In the genomic region with DNA sequence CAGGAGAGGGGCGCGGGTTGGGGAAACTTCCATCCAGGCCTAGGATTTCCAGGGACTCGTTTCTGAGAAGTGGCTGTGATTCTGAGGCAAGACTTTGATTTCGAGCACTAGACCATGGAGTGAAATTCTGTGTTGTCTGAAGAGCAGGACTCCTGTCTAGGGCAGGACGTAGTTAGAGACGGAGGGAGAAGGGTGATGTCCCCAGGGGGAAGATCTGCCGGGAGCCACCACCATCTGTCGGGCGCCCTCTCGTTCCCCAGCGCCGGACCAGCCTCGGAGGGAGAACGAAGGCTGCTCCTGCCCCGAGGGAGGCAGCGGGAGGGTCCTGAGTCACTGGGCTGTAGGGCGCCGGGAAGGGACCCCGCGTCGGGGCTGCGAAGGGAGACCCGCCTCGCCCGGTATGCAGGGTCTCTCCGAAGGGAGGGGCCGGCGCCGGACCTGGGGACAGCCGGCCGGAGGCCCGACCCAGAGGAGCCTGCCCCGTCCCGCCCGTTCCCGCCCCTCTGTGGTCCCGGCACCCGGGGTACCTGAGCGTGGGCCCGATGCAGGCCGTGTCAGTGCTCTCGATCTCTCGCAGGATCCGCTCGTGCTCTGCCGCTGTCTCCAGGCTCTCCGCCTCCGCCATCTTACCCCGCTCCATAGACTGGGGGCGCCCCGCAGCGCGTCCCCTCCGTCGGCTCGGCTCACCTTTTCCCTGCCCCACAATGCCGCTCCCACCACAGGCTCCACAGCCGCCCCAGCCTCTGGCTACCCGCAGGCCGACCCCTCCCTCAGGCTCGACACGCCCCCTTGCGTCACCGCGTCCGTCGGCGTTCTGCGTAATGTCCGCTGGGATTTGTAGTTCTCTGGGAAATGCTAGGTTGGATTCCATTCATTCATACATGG, we compare ENCODE assay signal across 8 cellular contexts. TPM values are rescaled to one million over a fixed set of nuclear protein-coding genes. Genes with fewer than 3 reads are reported as not detected.
DNase-seq lines count a peak whose midpoint lies in the region; FAIRE-seq and TF ChIP-seq lines count a peak whose summit lies in the region.

Gene EXOC6B, minus strand, starts transcription at position 763 of the 885 bp plus-strand sequence.

- in situ Hi-C loops in HAP-1 (cut with MboI; ENCODE audit: low sequenced_read_pairs) = no loop called here

- H2AFZ ChIP-seq in MM.1S (ENCODE audit: low read length) (peak within 1 kb of the TSS; percentile 74), neuronal stem cell (ENCODE audit: low read length) (peak within 1 kb of the TSS; percentile 89)

- H3F3A ChIP-seq in MM.1S (ENCODE audit: insufficient read depth, low read length) = no peaks in the 10 kb centered on the region

- no peaks in the 10 kb centered on the region for H3K27me3 ChIP-seq in HAP-1 (ENCODE audit: low read depth)
- no peaks in the 10 kb centered on the region for H3K27me3 ChIP-seq in MM.1S (replicated peaks; ENCODE audit: insufficient read depth, low read length)
- no peaks in the 10 kb centered on the region for H3K27me3 ChIP-seq in SJSA1 (replicated peaks)
- peaks cover 0 to 2% (median 0%) of the 10 kb centered on the region in 3 experiments for H3K27me3 ChIP-seq in neuronal stem cell (ENCODE audit: control insufficient read depth in 3 of 3, insufficient read depth in 3 of 3, low read depth in 1 of 3, low read length in 3 of 3)
- H3K27me3 ChIP-seq in subcutaneous abdominal adipose tissue (ENCODE audit: control insufficient read depth in 5 of 5, insufficient read depth in 4 of 5, low read length in 5 of 5) = no peaks in the 10 kb centered on the region

- H3K4ac ChIP-seq in neuronal stem cell (ENCODE audit: low read length) = no peak within 1 kb of the TSS

- no peak within 1 kb of the TSS for H2AK5ac ChIP-seq in neuronal stem cell (ENCODE audit: low read depth, low read length)

- no peak for TF ChIP-seq CTCF in MM.1S (IDR thresholded peaks at IDR 0.05; ENCODE audit: low read length)

- 0 out of 2 replicates have a peak, but pooled peaks cover 2% of the 10 kb centered on the region for H3K36me3 ChIP-seq in HAP-1 (replicated peaks)
- no peaks in the 10 kb centered on the region for H3K36me3 ChIP-seq in MM.1S (replicated peaks; ENCODE audit: insufficient read depth, low read length)
- H3K36me3 ChIP-seq in SJSA1 = 0 out of 2 replicates have a peak, but pooled peaks cover 3% of the 10 kb centered on the region
- H3K36me3 ChIP-seq in neuronal stem cell (replicated peaks in 1 of 2; ENCODE audit: control insufficient read depth in 2 of 2, insufficient read depth in 2 of 2, low read length in 2 of 2) = peaks cover 0 to 3% of the 10 kb centered on the region in 2 donors
- H3K36me3 ChIP-seq in subcutaneous abdominal adipose tissue (ENCODE audit: control insufficient read depth in 5 of 5, insufficient read depth in 5 of 5, low read length in 5 of 5) = no peaks in the 10 kb centered on the region

- peaks cover 8% of the 10 kb centered on the region for H3K79me1 ChIP-seq in neuronal stem cell (ENCODE audit: low read depth, low read length)

- no peaks in the 10 kb centered on the region for H3K79me2 ChIP-seq in MM.1S (ENCODE audit: low read length)

- H3K23ac ChIP-seq in neuronal stem cell (ENCODE audit: low read depth, low read length, poor library complexity) = peak within 1 kb of the TSS; percentile 99

- H3K4me3 ChIP-seq in HAP-1 (peak within 1 kb of the TSS; percentile 84), MM.1S (ENCODE audit: low read length) (peak within 1 kb of the TSS; percentile 81), SJSA1 (peak within 1 kb of the TSS; percentile 79), neuronal stem cell (ENCODE audit: low read length in 2 of 2) (peak within 1 kb of the TSS; percentile 80 to 91), subcutaneous abdominal adipose tissue (ENCODE audit: low read depth in 1 of 5, low read length in 5 of 5) (peak within 1 kb of the TSS; percentile 83 to 95 (median 90))

- no CpG with 5 or more reads among the region's 70 CpGs for WGBS in neuronal stem cell (ENCODE audit: extremely low coverage in 2 of 2, insufficient read length in 2 of 2, insufficient replicate concordance in 1 of 2), 2 donors

- peak; percentile 97 for DNase-seq in ELF-1 (ENCODE audit: low read depth, low spot score)
- DNase-seq in HAP-1 (ENCODE audit: low spot score in 2 of 2) = peak; percentile 86 to 97
- peak; percentile 89 for DNase-seq in MM.1S
- peak; percentile 91 to 93 for DNase-seq in SJSA1 (ENCODE audit: low read depth in 1 of 2, low spot score in 2 of 2)
- DNase-seq in activated naive CD4-positive, alpha-beta T cell treated with Interleukin-2 at 50 U/mL for 16 hours = peak; percentile 88
- DNase-seq in frontal cortex (ENCODE audit: low spot score in 2 of 2) = peak; percentile 80 to 89
- peak; percentile 92 for DNase-seq in neuronal stem cell (ENCODE audit: low spot score)

- H2BK5ac ChIP-seq in neuronal stem cell (ENCODE audit: low read length) = peak within 1 kb of the TSS; percentile 85

- H4K8ac ChIP-seq in neuronal stem cell (ENCODE audit: low read depth, low read length) = no peak within 1 kb of the TSS

- no peaks in the 10 kb centered on the region for H3K9me2 ChIP-seq in MM.1S (replicated peaks; ENCODE audit: insufficient read depth, low read length)

- peak within 1 kb of the TSS; percentile 95 for H3K14ac ChIP-seq in neuronal stem cell (ENCODE audit: low read length)

- FAIRE-seq in frontal cortex (lab: Jason Lieb, UNC) = no peak

- peak within 1 kb of the TSS; percentile 53 for H2BK12ac ChIP-seq in neuronal stem cell (ENCODE audit: low read length)

- peak within 1 kb of the TSS; percentile 99 for H3K18ac ChIP-seq in neuronal stem cell (ENCODE audit: low read length)

- H2BK15ac ChIP-seq in neuronal stem cell (ENCODE audit: low read length) = peak within 1 kb of the TSS; percentile 98

- H3K27ac ChIP-seq in MM.1S (ENCODE audit: low read length) = no peak within 1 kb of the TSS
- peak within 1 kb of the TSS; percentile 39 for H3K27ac ChIP-seq in SJSA1
- H3K27ac ChIP-seq in neuronal stem cell (replicated peaks; ENCODE audit: low read length) = peak within 1 kb of the TSS; percentile 55
- H3K27ac ChIP-seq in subcutaneous abdominal adipose tissue (ENCODE audit: low read depth, low read length) = peak within 1 kb of the TSS; percentile 78

- no peak within 1 kb of the TSS for H4K91ac ChIP-seq in neuronal stem cell (ENCODE audit: low read depth, low read length, poor library complexity)

- H3K9me3 ChIP-seq in HAP-1 (no peaks in the 10 kb centered on the region), MM.1S (replicated peaks; ENCODE audit: insufficient read depth, low read length) (no peaks in the 10 kb centered on the region), SJSA1 (replicated peaks) (no peaks in the 10 kb centered on the region), neuronal stem cell (replicated peaks in 1 of 2; ENCODE audit: control insufficient read depth in 2 of 2, insufficient read depth in 1 of 2, low read depth in 1 of 2, low read length in 2 of 2) (peaks cover 0 to 4% of the 10 kb centered on the region in 2 donors), subcutaneous abdominal adipose tissue (ENCODE audit: control insufficient read depth in 5 of 5, low read length in 5 of 5) (no peaks in the 10 kb centered on the region)

- peaks cover 5% of the 10 kb centered on the region; the same call in 1 of the 2 replicates for H3K4me1 ChIP-seq in HAP-1
- peaks cover 29% of the 10 kb centered on the region for H3K4me1 ChIP-seq in MM.1S (ENCODE audit: low read length)
- peaks cover 47% of the 10 kb centered on the region for H3K4me1 ChIP-seq in SJSA1 (replicated peaks)
- H3K4me1 ChIP-seq in neuronal stem cell (ENCODE audit: control insufficient read depth in 2 of 2, insufficient read depth in 1 of 2, low read depth in 1 of 2, low read length in 2 of 2) = peaks cover 0 to 3% of the 10 kb centered on the region in 2 donors
- peaks cover 0 to 30% (median 19%) of the 10 kb centered on the region in 5 donors for H3K4me1 ChIP-seq in subcutaneous abdominal adipose tissue (ENCODE audit: control insufficient read depth in 5 of 5, insufficient read depth in 5 of 5, low read length in 5 of 5)

- peak within 1 kb of the TSS; percentile 67 for H3K9ac ChIP-seq in MM.1S (ENCODE audit: low read length)
- H3K9ac ChIP-seq in neuronal stem cell (ENCODE audit: low read depth, low read length, poor library complexity) = peak within 1 kb of the TSS; percentile 93
- H3K9ac ChIP-seq in subcutaneous abdominal adipose tissue (ENCODE audit: low read length in 5 of 5) = peak within 1 kb of the TSS; percentile 23 to 98 (median 91)

- H2BK120ac ChIP-seq in neuronal stem cell (ENCODE audit: low read depth, low read length) = no peak within 1 kb of the TSS

- no peaks in the 10 kb centered on the region for H4K20me1 ChIP-seq in MM.1S (ENCODE audit: insufficient read depth, low read length)

- peak within 1 kb of the TSS; percentile 64 for H3K4me2 ChIP-seq in MM.1S (ENCODE audit: low read depth, low read length)
- H3K4me2 ChIP-seq in neuronal stem cell (ENCODE audit: insufficient read depth, low read length, poor library complexity, severe bottlenecking) = peak within 1 kb of the TSS; percentile 65

RNA-seq across cellular contexts. Expression of gene EXOC6B, which starts in this region (rescaled TPM):
- total RNA-seq in SJSA1 (2014; rRNA removed; shearing (Covaris generic)) = 11.2 and 26.5 TPM in 2 replicates
- 232 TPM for total RNA-seq in frontal cortex
- polyA plus RNA-seq in neuronal stem cell (2013, experiment 1 of 2) = 20.0 TPM
- 19.1 TPM for polyA plus RNA-seq in neuronal stem cell (2013, experiment 2 of 2)
